Comparison of ENCODE assay signal across 18 cellular contexts in the genomic region with DNA sequence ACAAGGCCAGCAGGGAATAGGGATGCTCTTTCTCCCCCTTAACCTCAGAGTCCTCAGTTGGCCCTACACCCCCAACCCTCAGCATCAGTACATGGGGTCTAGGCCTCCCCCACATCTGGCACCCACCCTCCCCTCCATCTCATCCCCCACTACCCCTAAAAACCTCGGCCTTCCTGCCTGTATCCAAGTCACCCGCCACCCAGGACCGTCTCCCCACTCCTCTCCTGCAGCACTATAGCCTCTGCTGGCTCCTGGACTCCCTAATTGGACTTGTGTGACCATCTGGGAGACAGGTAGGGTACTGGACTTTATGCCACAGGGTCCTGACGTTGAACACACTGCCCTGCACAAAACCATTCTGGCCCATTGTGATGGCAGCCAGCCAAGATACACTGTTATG. TPM values are rescaled to one million over a fixed set of nuclear protein-coding genes. Genes with fewer than 3 reads are reported as not detected.
DNase-seq lines count a peak whose midpoint lies in the region; ATAC-seq, FAIRE-seq and TF ChIP-seq lines count a peak whose summit lies in the region.
"Had no signal": no experiment of that assay in that cellular context is flagged by ENCODE, and none has a peak within 500 bp of the region (broad histone marks: within the 10 kb centered on the region; RNA-seq: fewer than 3 reads in every experiment).

No MANE protein-coding gene starts in this region.

- DNase-seq in right atrium auricular region (ENCODE audit: low spot score) (peak; percentile 50), cardiac septum (ENCODE audit: low spot score) (no peak), omental fat pad (ENCODE audit: low spot score) (no peak), D721Med (ENCODE audit: insufficient read length, low spot score) (no peak), posterior cingulate gyrus (no peak)
- DNase-seq: AML-193; CD4-positive, alpha-beta T cell; DMS79 treated with DMSO at 0.1 percent for 48 hours; GF-D8 had no signal

- no peaks in the 10 kb centered on the region for H3K36me3 ChIP-seq in right atrium auricular region
- H3K36me3 ChIP-seq: BLaER1 treated with 17β-estradiol and CSF1 and Interleukin-3, amounts not matched to agents 10 nM and 100 nM had no signal

- intact Hi-C loops in cardiac septum (cut with DNase I), result loop anchor here (10.0 kb wide), 1 partner anchor 345 kb away; no protein-coding TSS in a partner anchor
- intact Hi-C loops in posterior cingulate gyrus (cut with DNase I), result no loop called here

- TF ChIP-seq CTCF in right atrium auricular region (IDR thresholded peaks at IDR 0.05) (no peak), omental fat pad (IDR thresholded peaks at IDR 0.05) (no peak), D721Med (IDR thresholded peaks at IDR 0.05; ENCODE audit: insufficient read depth, missing control alignments) (no peak)

- no peaks in the 10 kb centered on the region for H3K27me3 ChIP-seq in right atrium auricular region

- H3K4me3 ChIP-seq in right atrium auricular region, result no peak overlapping the region
- H3K4me3 ChIP-seq: A549; BLaER1 treated with 17β-estradiol and CSF1 and Interleukin-3, amounts not matched to agents 10 nM and 100 nM had no signal

- no peak for FAIRE-seq in D721Med (lab: Jason Lieb, UNC)
- FAIRE-seq: A549, G401.6, GM12891, GM19239 had no signal

- H3K27ac ChIP-seq in right atrium auricular region, result no peak overlapping the region
- H3K27ac ChIP-seq: 22Rv1; A549; BLaER1 treated with 17β-estradiol and CSF1 and Interleukin-3, amounts not matched to agents 10 nM and 100 nM; C4-2B had no signal

- H3K4me1 ChIP-seq in right atrium auricular region, result no peaks in the 10 kb centered on the region
- H3K4me1 ChIP-seq: A549 had no signal

- H3K9me3 ChIP-seq in right atrium auricular region, result no peaks in the 10 kb centered on the region
- H3K9me3 ChIP-seq: A549 had no signal

- peak; percentile 19 for ATAC-seq in omental fat pad (ENCODE audit: low FRiP score)
- ATAC-seq: A549; CD8-positive, alpha-beta T cell had no signal

RNA-seq across cellular contexts. Expression of a gene that starts 6.0 kb away (rescaled TPM):
- total RNA-seq in right atrium auricular region (not detected), cardiac septum (not detected), omental fat pad (under 1 TPM in 3 of 4 donors, not detected in 1; 0.31 to 0.37 (median 0.36) TPM)
- total RNA-seq: A172 had no signal

RNA-seq across cellular contexts. Expression of a gene that starts 23.7 kb away (rescaled TPM):
- total RNA-seq in right atrium auricular region, result 1 to 10 TPM; 2.0 to 5.0 TPM
- 6.7 TPM for total RNA-seq in cardiac septum
- total RNA-seq in omental fat pad, result 10 to 100 TPM in 1 of 4 donors, 1 to 10 TPM in 3; 4.6 to 11.0 (median 6.0) TPM
